In genomic region chr12:82687020-82687951, GRCh38 we compare ENCODE assay signal across 8 cellular contexts. TPM values are rescaled to one million over a fixed set of nuclear protein-coding genes. Genes with fewer than 3 reads are reported as not detected.
DNase-seq lines count a peak whose midpoint lies in the region; ATAC-seq lines count a peak whose summit lies in the region.

No MANE protein-coding gene starts in this region.

- H3K4me1 ChIP-seq in duodenal mucosa (ENCODE audit: control insufficient read depth in 1 of 2, insufficient read depth in 2 of 2, low read length in 2 of 2): peaks cover 16 to 19% of the 10 kb centered on the region in 2 donors
- peaks cover 5% of the 10 kb centered on the region for H3K4me1 ChIP-seq in mesendoderm (ENCODE audit: control insufficient read depth, low read depth, low read length)

- DNase-seq in NCI-H524 (lab: John Stamatoyannopoulos, UW) (peak; percentile 19 to 60), NCI-H524 treated with DMSO at 0.1 percent for 48 hours (lab: John Stamatoyannopoulos, UW) (no peak), NCI-H2227 (lab: John Stamatoyannopoulos, UW; ENCODE audit: unreplicated experiment) (peak; percentile 81), mesendoderm (peak; percentile 82)
- DNase-seq in activated CD4-positive, alpha-beta T cell treated with anti-CD3 and anti-CD28 coated beads, Interleukin-2, amount 50 U/mL, for 4 hours: peak; percentile 45 to 49
- DNase-seq in stimulated activated CD8-positive, alpha-beta memory T cell treated with anti-CD3 and anti-CD28 coated beads, Interleukin-15, amount 100 ng/mL, for 4 hours (ENCODE audit: low read depth in 2 of 2): peak; percentile 24 to 29

- no CpG with 5 or more reads among the region's 74 CpGs for WGBS in mesendoderm (ENCODE audit: extremely low coverage, insufficient coverage, low lambda C conversion rate)

- no peak overlapping the region for H2BK120ac ChIP-seq in mesendoderm (ENCODE audit: low read depth, low read length)

- no peak overlapping the region for H2BK15ac ChIP-seq in mesendoderm (replicated peaks; ENCODE audit: low read depth)

- H3K4me2 ChIP-seq in mesendoderm (ENCODE audit: low read length): peak overlapping the region; percentile 95

- H3K27me3 ChIP-seq in duodenal mucosa (ENCODE audit: control insufficient read depth in 1 of 2, insufficient read depth in 2 of 2, low read length in 2 of 2) (no peaks in the 10 kb centered on the region), mesendoderm (ENCODE audit: insufficient read depth, low read length, poor library complexity) (no peaks in the 10 kb centered on the region)

- H4K5ac ChIP-seq in mesendoderm (ENCODE audit: low read length): no peak overlapping the region

- peak overlapping the region; percentile 99 for H3K56ac ChIP-seq in mesendoderm (ENCODE audit: low read length)

- H3K27ac ChIP-seq in duodenal mucosa (ENCODE audit: low read depth, low read length) (peak overlapping the region; percentile 85), mesendoderm (ENCODE audit: low read depth, low read length) (peak overlapping the region; percentile 4)

- H2BK5ac ChIP-seq in mesendoderm (ENCODE audit: low read length): peak overlapping the region; percentile 88

- H3K79me1 ChIP-seq in mesendoderm (ENCODE audit: low read length): peaks cover 2% of the 10 kb centered on the region

- H3K9me3 ChIP-seq in duodenal mucosa (ENCODE audit: control insufficient read depth in 1 of 2, low read length in 2 of 2): no peaks in the 10 kb centered on the region

- H2AK5ac ChIP-seq in mesendoderm (ENCODE audit: low read length): no peak overlapping the region

- ATAC-seq in HG03060 (IDR thresholded peaks at IDR 0.05; ENCODE audit: low read depth, unreplicated experiment): peak; percentile 7

- H3K79me2 ChIP-seq in mesendoderm (ENCODE audit: control insufficient read depth, insufficient read depth, low read length): peaks cover 2% of the 10 kb centered on the region

- H3K23ac ChIP-seq in mesendoderm (ENCODE audit: low read length): peak overlapping the region; percentile 59

- H3K4me3 ChIP-seq in duodenal mucosa (ENCODE audit: low read depth in 1 of 2, low read length in 2 of 2): peak overlapping the region; percentile 80 to 100
- peak overlapping the region; percentile 93 for H3K4me3 ChIP-seq in mesendoderm (ENCODE audit: low read length)

- no peak overlapping the region for H4K8ac ChIP-seq in mesendoderm (ENCODE audit: low read depth, low read length)

- H3K18ac ChIP-seq in mesendoderm (ENCODE audit: low read length): peak overlapping the region; percentile 16

- peak overlapping the region; percentile 6 for H3K4ac ChIP-seq in mesendoderm (ENCODE audit: low read depth, low read length)

- H3K36me3 ChIP-seq in duodenal mucosa (ENCODE audit: control insufficient read depth in 1 of 2, insufficient read depth in 2 of 2, low read length in 2 of 2): no peaks in the 10 kb centered on the region
- no peaks in the 10 kb centered on the region for H3K36me3 ChIP-seq in mesendoderm (ENCODE audit: control insufficient read depth, insufficient read depth, low read length)

- H3K9ac ChIP-seq in duodenal mucosa (ENCODE audit: low read depth in 1 of 2, low read length in 2 of 2): peak overlapping the region; percentile 60 to 92
- H3K9ac ChIP-seq in mesendoderm (ENCODE audit: low read length): peak overlapping the region; percentile 94

RNA-seq across cellular contexts. Expression of gene TMTC2, which starts 0.6 kb away (rescaled TPM):
- 5.0 TPM for polyA plus RNA-seq in mesendoderm (2013, experiment 1 of 2)
- 4.7 TPM for polyA plus RNA-seq in mesendoderm (2013, experiment 2 of 2)
